ENCODE assay signal across 8 cellular contexts in genomic region chr2:3557588-3558204, GRCh38. TPM values are rescaled to one million over a fixed set of nuclear protein-coding genes. Genes with fewer than 3 reads are reported as not detected.
DNase-seq lines count a peak whose midpoint lies in the region; ATAC-seq and TF ChIP-seq lines count a peak whose summit lies in the region.

No MANE protein-coding gene starts in this region.

- peak overlapping the region; percentile 98 for H3K27ac Mint-ChIP-seq in activated CD4-positive, alpha-beta T cell treated with anti-CD3 and anti-CD28 coated beads, Interleukin-2, amount 10 ng/mL, durations not matched to agents 7 days and 5 days

- ATAC-seq in HG03045 (IDR thresholded peaks at IDR 0.05; ENCODE audit: unreplicated experiment) = peak; percentile 36
- peak in 2 of 8 donors; percentile 3 to 11 for ATAC-seq in heart right ventricle

- no peaks in the 10 kb centered on the region for H3K9me3 ChIP-seq in heart right ventricle

- intact Hi-C loops in heart right ventricle (cut with DNase I) = loop anchor here in 4 of 10 donors (1.0 to 2.0 kb wide), 3 partner anchors 17 to 179 kb away; partner anchors contain the start of gene RPS7 (in 4 of the 4)

- no peaks in the 10 kb centered on the region for H3K9me3 Mint-ChIP-seq in activated CD4-positive, alpha-beta T cell treated with anti-CD3 and anti-CD28 coated beads, Interleukin-2, amount 10 ng/mL, durations not matched to agents 7 days and 5 days

- no peak for DNase-seq in activated CD4-positive, alpha-beta T cell treated with anti-CD3 and anti-CD28 coated beads, Interleukin-2, amount 10 ng/mL, durations not matched to agents 7 days and 5 days
- DNase-seq in activated CD4-positive, alpha-beta T cell treated with anti-CD3 and anti-CD28 coated beads, Interleukin-2, amount 50 U/mL, for 48 hours = no peak
- DNase-seq in heart right ventricle (no peak), dedifferentiated amniotic fluid mesenchymal stem cell (ENCODE audit: extremely low spot score) (no peak), putamen (ENCODE audit: low spot score) (no peak)

- no peaks in the 10 kb centered on the region for H3K27me3 ChIP-seq in heart right ventricle

- peaks cover 0 to 58% (median 20%) of the 10 kb centered on the region in 9 donors for H3K36me3 ChIP-seq in heart right ventricle

- POLR2A ChIA-PET in activated CD4-positive, alpha-beta T cell treated with anti-CD3 and anti-CD28 coated beads, Interleukin-2, amount 10 ng/mL, durations not matched to agents 7 days and 5 days (lab: Charles Lee) = interaction anchor here (0.6 to 1.2 kb wide), 4 partner anchors 13 to 39 kb away, joined by 3 to 12 read pairs (median 4); partner anchors contain the start of gene RPS7

- peaks cover 37% of the 10 kb centered on the region for H3K36me3 Mint-ChIP-seq in activated CD4-positive, alpha-beta T cell treated with anti-CD3 and anti-CD28 coated beads, Interleukin-2, amount 10 ng/mL, durations not matched to agents 7 days and 5 days (ENCODE audit: low read depth)

- H3K27me3 Mint-ChIP-seq in activated CD4-positive, alpha-beta T cell treated with anti-CD3 and anti-CD28 coated beads, Interleukin-2, amount 10 ng/mL, durations not matched to agents 7 days and 5 days = no peaks in the 10 kb centered on the region

- H3K27ac ChIP-seq in VCaP (peak overlapping the region; percentile 86), heart right ventricle (peak overlapping the region; percentile 16 to 97 (median 91)), skin epidermis (peak overlapping the region; percentile 60 to 99 (median 94))

- H3K4me3 Mint-ChIP-seq in activated CD4-positive, alpha-beta T cell treated with anti-CD3 and anti-CD28 coated beads, Interleukin-2, amount 10 ng/mL, durations not matched to agents 7 days and 5 days = peak overlapping the region; percentile 90

- WGBS in heart right ventricle, 2 donors = 0 to 1% methylated on average over 40 of the region's 40 CpGs

- no peak for TF ChIP-seq CTCF in VCaP (conservative IDR thresholded peaks at IDR 0.05)
- no peak for TF ChIP-seq CTCF in heart right ventricle (IDR thresholded peaks at IDR 0.05)

- CTCF ChIA-PET in activated CD4-positive, alpha-beta T cell treated with anti-CD3 and anti-CD28 coated beads, Interleukin-2, amount 10 ng/mL, durations not matched to agents 7 days and 5 days (lab: Charles Lee) = interaction anchor here (1.1 to 2.2 kb wide), 4 partner anchors 13 to 41 kb away, joined by 3 to 7 read pairs (median 4); no protein-coding TSS in a partner anchor

- H3K4me1 ChIP-seq in heart right ventricle = peaks cover 0 to 21% (median 19%) of the 10 kb centered on the region in 9 donors

- H3K4me1 Mint-ChIP-seq in activated CD4-positive, alpha-beta T cell treated with anti-CD3 and anti-CD28 coated beads, Interleukin-2, amount 10 ng/mL, durations not matched to agents 7 days and 5 days = peaks cover 43% of the 10 kb centered on the region

- peak overlapping the region; percentile 89 to 100 (median 94) for H3K4me3 ChIP-seq in heart right ventricle
- H3K4me3 ChIP-seq in skin epidermis = peak overlapping the region; percentile 80 to 99 (median 95)

RNA-seq across cellular contexts. Expression of gene RNASEH1, which starts 0.4 kb away (rescaled TPM):
- total RNA-seq in activated CD4-positive, alpha-beta T cell treated with anti-CD3 and anti-CD28 coated beads, Interleukin-2, amount 10 ng/mL, durations not matched to agents 7 days and 5 days = 10 to 100 TPM; 18.7 to 26.0 TPM
- 10 to 100 TPM; 17.3 to 24.0 (median 19.9) TPM for total RNA-seq in heart right ventricle
- polyA plus RNA-seq in heart right ventricle = 10 to 100 TPM in 1 of 2 donors, 1 to 10 TPM in 1; 8.7 to 15.3 TPM

RNA-seq across cellular contexts. Expression of gene RPS7, which starts 17.4 kb away (rescaled TPM):
- 1,000 to 10,000 TPM; 1,311 to 1,331 TPM for total RNA-seq in activated CD4-positive, alpha-beta T cell treated with anti-CD3 and anti-CD28 coated beads, Interleukin-2, amount 10 ng/mL, durations not matched to agents 7 days and 5 days
- 100 to 1,000 TPM; 446 to 663 (median 505) TPM for total RNA-seq in heart right ventricle
- polyA plus RNA-seq in heart right ventricle = 1,000 to 10,000 TPM; 1,343 to 1,956 TPM

RNA-seq across cellular contexts. Expression of gene COLEC11, which starts 37.2 kb away (rescaled TPM):
- total RNA-seq in activated CD4-positive, alpha-beta T cell treated with anti-CD3 and anti-CD28 coated beads, Interleukin-2, amount 10 ng/mL, durations not matched to agents 7 days and 5 days = under 1 TPM in 1 of 2 experiments, not detected in 1; 0.35 TPM
- total RNA-seq in heart right ventricle = 1 to 10 TPM; 2.0 to 7.2 (median 4.1) TPM
- 10 to 100 TPM; 18.2 to 26.7 TPM for polyA plus RNA-seq in heart right ventricle

RNA-seq across cellular contexts. Expression of gene ADI1, which starts 38.4 kb away (rescaled TPM):
- total RNA-seq in activated CD4-positive, alpha-beta T cell treated with anti-CD3 and anti-CD28 coated beads, Interleukin-2, amount 10 ng/mL, durations not matched to agents 7 days and 5 days = 10 to 100 TPM; 45.7 to 48.2 TPM
- total RNA-seq in heart right ventricle = 100 to 1,000 TPM; 100 to 204 (median 175) TPM
- polyA plus RNA-seq in heart right ventricle = 100 to 1,000 TPM in 1 of 2 donors, 10 to 100 TPM in 1; 49.2 to 126 TPM
